Comparison of ENCODE assay signal across 8 cellular contexts in genomic region chr1:230849451-230850194, GRCh38. TPM values are rescaled to one million over a fixed set of nuclear protein-coding genes. Genes with fewer than 3 reads are reported as not detected.
DNase-seq lines count a peak whose midpoint lies in the region; ATAC-seq, FAIRE-seq and TF ChIP-seq lines count a peak whose summit lies in the region.

No MANE protein-coding gene starts in this region.

- no peaks in the 10 kb centered on the region for H3K4me1 Mint-ChIP-seq in CD8-positive, alpha-beta memory T cell

- H3K36me3 Mint-ChIP-seq in CD8-positive, alpha-beta memory T cell, result peaks cover 0 to 6% (median 4%) of the 10 kb centered on the region in 3 donors

- CTCF ChIA-PET in CD8-positive, alpha-beta memory T cell (lab: Charles Lee), result no interaction called here

- H3K4me3 Mint-ChIP-seq in CD8-positive, alpha-beta memory T cell, result no peak overlapping the region

- ATAC-seq in left lung (peak; percentile 71), thoracic aorta (ENCODE audit: insufficient number of reproducible peaks, low FRiP score, low read depth) (peak; percentile 79), HG03025 (IDR thresholded peaks at IDR 0.05; ENCODE audit: low FRiP score, unreplicated experiment) (no peak), GM18868 (IDR thresholded peaks at IDR 0.05; ENCODE audit: unreplicated experiment) (no peak)

- H3K4me1 ChIP-seq in left lung (peaks cover 28 to 39% of the 10 kb centered on the region in 2 donors), thoracic aorta (ENCODE audit: control insufficient read depth in 1 of 2, low read depth in 2 of 2) (peaks cover 56 to 69% of the 10 kb centered on the region in 2 donors)
- no peaks in the 10 kb centered on the region for H3K4me1 ChIP-seq in CD8-positive, alpha-beta memory T cell (ENCODE audit: insufficient read depth, low read length)

- TF ChIP-seq CTCF in bronchial epithelial cell (IDR thresholded peaks at IDR 0.05; ENCODE audit: insufficient read depth, low read length, severe bottlenecking) (no peak), left lung (IDR thresholded peaks at IDR 0.05) (no peak), thoracic aorta (IDR thresholded peaks at IDR 0.05) (no peak)

- peak; percentile 60 for FAIRE-seq in bronchial epithelial cell (lab: Jason Lieb, UNC)

- no peaks in the 10 kb centered on the region for H3K27me3 Mint-ChIP-seq in CD8-positive, alpha-beta memory T cell

- intact Hi-C loops in left lung (cut with DNase I), result no loop called here

- peak overlapping the region; percentile 41 to 85 for H3K27ac ChIP-seq in left lung
- peak overlapping the region; percentile 96 to 97 for H3K27ac ChIP-seq in thoracic aorta
- H3K27ac ChIP-seq in CD8-positive, alpha-beta memory T cell (ENCODE audit: low read depth, low read length), result no peak overlapping the region

- H3K36me3 ChIP-seq in bronchial epithelial cell (ENCODE audit: control insufficient read depth, insufficient read depth, low read length), result no peaks in the 10 kb centered on the region
- H3K36me3 ChIP-seq in left lung, result peaks cover 0 to 9% of the 10 kb centered on the region in 2 donors
- H3K36me3 ChIP-seq in thoracic aorta, result peaks cover 17% of the 10 kb centered on the region
- H3K36me3 ChIP-seq in CD8-positive, alpha-beta memory T cell (ENCODE audit: insufficient read depth, low read length), result no peaks in the 10 kb centered on the region

- no peak overlapping the region for H3K4me3 ChIP-seq in bronchial epithelial cell (ENCODE audit: low read depth, low read length)
- no peak overlapping the region for H3K4me3 ChIP-seq in left lung
- H3K4me3 ChIP-seq in thoracic aorta, result peak overlapping the region; percentile 36
- H3K4me3 ChIP-seq in CD8-positive, alpha-beta memory T cell (ENCODE audit: low read length), result no peak overlapping the region

- H3K9me3 ChIP-seq in left lung (peaks cover 0 to 7% of the 10 kb centered on the region in 2 donors), thoracic aorta (no peaks in the 10 kb centered on the region)
- H3K9me3 ChIP-seq in CD8-positive, alpha-beta memory T cell (ENCODE audit: low read length), result no peaks in the 10 kb centered on the region

- no peaks in the 10 kb centered on the region for H3K9me3 Mint-ChIP-seq in CD8-positive, alpha-beta memory T cell

- DNase-seq in HT1080 (ENCODE audit: low read depth) (peak; percentile 75), bronchial epithelial cell (ENCODE audit: low read depth) (peak; percentile 21), left lung (peak; percentile 65), thoracic aorta (ENCODE audit: low spot score) (peak; percentile 54)
- DNase-seq in NK-92 treated with Interleukin-12 subunit alpha and Interleukin-12 subunit beta, amount 100 ng/mL, for 24 hours (lab: John Stamatoyannopoulos, UW), result no peak
- no peak for DNase-seq in CD8-positive, alpha-beta memory T cell

- POLR2A ChIA-PET in CD8-positive, alpha-beta memory T cell (lab: Charles Lee), result no interaction called here

- no peak overlapping the region for H3K27ac Mint-ChIP-seq in CD8-positive, alpha-beta memory T cell

- no peaks in the 10 kb centered on the region for H3K27me3 ChIP-seq in bronchial epithelial cell (ENCODE audit: control insufficient read depth, insufficient read depth, low read length)
- no peaks in the 10 kb centered on the region for H3K27me3 ChIP-seq in left lung
- no peaks in the 10 kb centered on the region for H3K27me3 ChIP-seq in thoracic aorta (replicated peaks; ENCODE audit: insufficient read depth)
- no peaks in the 10 kb centered on the region for H3K27me3 ChIP-seq in CD8-positive, alpha-beta memory T cell (ENCODE audit: insufficient read depth, low read length, poor library complexity, severe bottlenecking)

RNA-seq across cellular contexts. Expression of gene C1orf198, which starts 18.7 kb away (rescaled TPM):
- 15.8 and 17.0 TPM in 2 replicates for total RNA-seq in HT1080 (2014; rRNA removed; shearing (Covaris generic))
- 15.9 and 17.6 TPM in 2 replicates for polyA plus RNA-seq in HT1080 (2015; cell fraction: cytosol; rRNA removed)
- polyA plus RNA-seq in HT1080 (2015; cell fraction: nucleus; rRNA removed), result 12.8 and 14.1 TPM in 2 replicates
- total RNA-seq in bronchial epithelial cell (7.1 and 12.3 TPM in 2 replicates), left lung (100 to 1,000 TPM in 1 of 2 donors, 10 to 100 TPM in 1; 36.2 to 116 TPM), thoracic aorta (100 to 1,000 TPM; 166 to 273 TPM)
- total RNA-seq in CD8-positive, alpha-beta memory T cell, result 1 to 10 TPM; 5.7 to 7.2 TPM
- polyA plus RNA-seq in CD8-positive, alpha-beta memory T cell, result 5.9 TPM

Comparison
In these comparisons a context has a peak if more than half of its experiments do, and no peak if none do; other contexts are left out.
1. DNase-seq: peak in HT1080 (single experiment), bronchial epithelial cell (single experiment), left lung (2 of 2) and thoracic aorta (single experiment); none in NK-92 treated with Interleukin-12 subunit alpha and Interleukin-12 subunit beta, amount 100 ng/mL, for 24 hours (single experiment) and CD8-positive, alpha-beta memory T cell (0 of 5).
2. ATAC-seq: peak in left lung (single experiment) and thoracic aorta (single experiment); none in HG03025 (single experiment) and GM18868 (single experiment).